1 cellular context compared by ENCODE assay signal in the genomic region with DNA sequence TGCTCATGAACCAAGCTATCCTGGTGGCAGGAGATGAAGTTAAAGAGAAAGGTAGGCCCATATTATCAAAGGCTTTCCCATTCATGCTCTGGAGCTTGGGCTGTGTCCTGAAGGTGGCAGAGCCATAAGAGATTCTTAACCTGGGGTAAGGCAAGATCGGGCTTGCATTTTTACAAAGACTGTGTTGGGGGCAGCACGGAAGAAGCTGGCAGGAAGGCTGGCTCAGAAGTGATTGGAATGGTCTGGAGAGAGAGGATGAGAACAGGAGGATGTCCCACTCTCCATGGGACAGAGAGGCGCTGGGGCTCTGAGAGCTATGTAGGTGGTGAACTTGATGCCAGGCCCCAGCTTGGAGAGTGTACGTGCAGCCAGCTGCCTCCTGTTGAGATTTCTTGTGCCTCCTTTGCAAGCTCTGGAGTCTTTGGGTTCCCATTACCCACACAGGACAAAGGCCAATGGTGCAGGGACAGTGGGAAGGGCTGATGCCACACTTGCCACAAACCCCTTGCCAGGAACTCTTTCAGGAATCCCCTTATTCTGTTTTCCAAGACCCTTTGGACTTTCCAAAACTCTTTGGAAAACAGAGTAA.
TF ChIP-seq lines count a peak whose summit lies in the region.

No MANE protein-coding gene starts in this region.

TF ChIP-seq in IMR-90, 13 proteins besides CTCF, POLR2A, EP300 and RAD21:
- TF ChIP-seq RFX5 (IDR thresholded peaks at IDR 0.05; ENCODE audit: low read depth, low read length) (no peak), FOS (IDR thresholded peaks at IDR 0.05; ENCODE audit: low read depth, low read length) (no peak), MAZ (IDR thresholded peaks at IDR 0.05; ENCODE audit: borderline replicate concordance, low read depth, low read length) (no peak), CEBPB (IDR thresholded peaks at IDR 0.05; ENCODE audit: low read depth, low read length) (no peak)
- TF ChIP-seq, protein P1, sequence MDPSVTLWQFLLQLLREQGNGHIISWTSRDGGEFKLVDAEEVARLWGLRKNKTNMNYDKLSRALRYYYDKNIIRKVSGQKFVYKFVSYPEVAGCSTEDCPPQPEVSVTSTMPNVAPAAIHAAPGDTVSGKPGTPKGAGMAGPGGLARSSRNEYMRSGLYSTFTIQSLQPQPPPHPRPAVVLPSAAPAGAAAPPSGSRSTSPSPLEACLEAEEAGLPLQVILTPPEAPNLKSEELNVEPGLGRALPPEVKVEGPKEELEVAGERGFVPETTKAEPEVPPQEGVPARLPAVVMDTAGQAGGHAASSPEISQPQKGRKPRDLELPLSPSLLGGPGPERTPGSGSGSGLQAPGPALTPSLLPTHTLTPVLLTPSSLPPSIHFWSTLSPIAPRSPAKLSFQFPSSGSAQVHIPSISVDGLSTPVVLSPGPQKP (IDR thresholded peaks at IDR 0.05; ENCODE audit: borderline replicate concordance, low read depth, low read length) = no peak
- TF ChIP-seq, protein P2, sequence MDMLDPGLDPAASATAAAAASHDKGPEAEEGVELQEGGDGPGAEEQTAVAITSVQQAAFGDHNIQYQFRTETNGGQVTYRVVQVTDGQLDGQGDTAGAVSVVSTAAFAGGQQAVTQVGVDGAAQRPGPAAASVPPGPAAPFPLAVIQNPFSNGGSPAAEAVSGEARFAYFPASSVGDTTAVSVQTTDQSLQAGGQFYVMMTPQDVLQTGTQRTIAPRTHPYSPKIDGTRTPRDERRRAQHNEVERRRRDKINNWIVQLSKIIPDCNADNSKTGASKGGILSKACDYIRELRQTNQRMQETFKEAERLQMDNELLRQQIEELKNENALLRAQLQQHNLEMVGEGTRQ (IDR thresholded peaks at IDR 0.05; ENCODE audit: low read depth, low read length) = no peak
TF ChIP-seq in IMR-90: peak in this region for 0.
